In the genomic region with DNA sequence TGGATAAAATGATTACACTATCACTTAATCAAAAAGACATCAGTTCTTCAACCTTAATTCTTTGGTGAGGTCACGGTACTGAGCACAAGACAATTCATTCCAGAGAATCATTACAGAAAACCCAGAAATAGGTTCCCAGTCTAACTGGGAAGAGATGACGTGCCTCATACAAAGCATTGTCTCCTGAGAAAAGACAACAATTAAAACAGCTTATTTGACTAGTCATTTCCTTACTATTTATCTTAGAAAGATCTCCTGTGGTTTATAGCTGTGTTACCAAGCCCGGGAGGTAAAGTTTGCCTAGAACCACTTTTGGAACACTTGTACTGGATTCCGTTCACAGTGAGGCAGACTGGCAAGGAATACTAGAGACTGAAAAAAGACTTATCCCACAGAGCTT, we compare ENCODE assay signal across 9 cellular contexts. TPM values are rescaled to one million over a fixed set of nuclear protein-coding genes. Genes with fewer than 3 reads are reported as not detected.
DNase-seq lines count a peak whose midpoint lies in the region; ATAC-seq, FAIRE-seq and TF ChIP-seq lines count a peak whose summit lies in the region.
"Had no signal": no experiment of that assay in that cellular context is flagged by ENCODE, and none has a peak within 500 bp of the region (broad histone marks: within the 10 kb centered on the region; RNA-seq: fewer than 3 reads in every experiment).

No MANE protein-coding gene starts in this region.

- DNase-seq in HT1080 (ENCODE audit: low read depth) (peak; percentile 70), GM12878 (ENCODE audit: low read depth, low spot score) (no peak), NCI-H1105 treated with DMSO at 0.1 percent for 48 hours (lab: John Stamatoyannopoulos, UW) (no peak), anterior cingulate cortex (lab: John Stamatoyannopoulos, UW) (no peak)
- DNase-seq: mucosa of descending colon had no signal

- peak overlapping the region; percentile 71 for H3K4me2 ChIP-seq in GM12878 (ENCODE audit: control insufficient read depth, insufficient read depth)

- H3K27ac ChIP-seq in ACC112 (ENCODE audit: low read depth, low read length) (peak overlapping the region; percentile 88), GM12878 (ENCODE audit: control insufficient read depth, insufficient read depth) (peak overlapping the region; percentile 15; the same call in 1 of the 2 replicates), mesodermal cell (ENCODE audit: low read depth, low read length, severe bottlenecking) (peak overlapping the region; percentile 11)

- no peak for TF ChIP-seq POLR2A in GM12878 (IDR thresholded peaks at IDR 0.05; ENCODE audit: low read depth, low read length)
- no peak for TF ChIP-seq POLR2A in GM18505 (IDR thresholded peaks at IDR 0.05; ENCODE audit: borderline replicate concordance, extremely low read depth, insufficient read depth, insufficient read length)

- H3K79me2 ChIP-seq in ACC112 (ENCODE audit: control insufficient read depth, insufficient read depth, low read length, unreplicated experiment) (peaks cover 92% of the 10 kb centered on the region), GM12878 (ENCODE audit: control insufficient read depth, insufficient read depth, low read length) (peaks cover 95% of the 10 kb centered on the region)

- RAD21 ChIA-PET in GM12878 (lab: Charles Lee; ENCODE audit: unreplicated experiment) = interaction anchor here (0.6 to 2.0 kb wide), 3 partner anchors 136 to 212 kb away, joined by 3 to 7 read pairs (median 4); no protein-coding TSS in a partner anchor

- CTCF ChIA-PET in GM12878 (lab: Yijun Ruan, JAX) = interaction anchor here (1.1 to 5.1 kb wide), 7 partner anchors 19 to 219 kb away, joined by 3 to 24 read pairs (median 8); a partner anchor contains a TSS

- intact Hi-C loops in GM12878 (cut with micrococcal nuclease; ENCODE audit: unreplicated experiment) = no loop called here

- H3K27me3 ChIP-seq in ACC112 (ENCODE audit: insufficient read depth, low read length) = no peaks in the 10 kb centered on the region
- no peaks in the 10 kb centered on the region for H3K27me3 ChIP-seq in GM12878 (replicated peaks in 1 of 2; ENCODE audit: control insufficient read depth in 2 of 2, insufficient read depth in 2 of 2, low read length in 1 of 2)

- in situ Hi-C loops in GM12878 (cut with MboI) = no loop called here

- no peaks in the 10 kb centered on the region for H3K9me3 ChIP-seq in GM12878 (replicated peaks; ENCODE audit: control insufficient read depth, insufficient read depth, low read length)
- no peaks in the 10 kb centered on the region for H3K9me3 ChIP-seq in mesodermal cell (ENCODE audit: control insufficient read depth, low read length)
- H3K9me3 ChIP-seq: mucosa of descending colon had no signal

- H2AFZ ChIP-seq in ACC112 (ENCODE audit: low read length, unreplicated experiment) (no peak overlapping the region), GM12878 (ENCODE audit: control insufficient read depth, low read depth, low read length) (no peak overlapping the region)

- POLR2A ChIA-PET in GM12878 (lab: Charles Lee) = interaction anchor here (2.1 to 2.3 kb wide), 2 partner anchors 11 to 19 kb away, joined by 7 to 17 read pairs; no protein-coding TSS in a partner anchor

- H3K36me3 ChIP-seq in ACC112 (ENCODE audit: insufficient read depth, low read length) (peaks cover 9% of the 10 kb centered on the region; the same call in 1 of the 2 replicates), GM12878 (ENCODE audit: control insufficient read depth in 2 of 2, insufficient read depth in 2 of 2, low read length in 1 of 2) (peaks cover 0 to 9% of the 10 kb centered on the region in 2 experiments; a peak in 3 of 4 replicates), mesodermal cell (ENCODE audit: control insufficient read depth, insufficient read depth, low read length) (peaks cover 62% of the 10 kb centered on the region)

- no peak for TF ChIP-seq RAD21 in GM12878 (IDR thresholded peaks at IDR 0.05; ENCODE audit: insufficient read depth, low read depth, low read length)

- WGBS in GM12878 (ENCODE audit: insufficient coverage, insufficient replicate concordance, low lambda C conversion rate, missing lambda C conversion rate) = 55% methylated on average over 4 of the region's 4 CpGs
- whole genome bisulfite sequencing in mesodermal cell (ENCODE audit: insufficient coverage in 2 of 2), 2 experiments = 97 to 100% methylated on average over 4 of the region's 4 CpGs

- no peaks in the 10 kb centered on the region for H4K20me1 ChIP-seq in GM12878 (ENCODE audit: control insufficient read depth, insufficient read depth)

- no peak for FAIRE-seq in GM12878 (lab: Jason Lieb, UNC)

- H3K9ac ChIP-seq in GM12878 (ENCODE audit: control insufficient read depth, insufficient read depth, low read length) = no peak overlapping the region

- H3K4me3 ChIP-seq in ACC112 (ENCODE audit: low read depth, low read length) (peak overlapping the region; percentile 58), GM12878 (0 out of 2 replicates have a peak overlapping the region, but pooled peaks have one; percentile 53), mesodermal cell (ENCODE audit: extremely low read depth, insufficient read depth, low read length, poor library complexity, severe bottlenecking) (no peak overlapping the region)
- H3K4me3 ChIP-seq: mucosa of descending colon had no signal

- H3K4me1 ChIP-seq in ACC112 (ENCODE audit: control insufficient read depth, insufficient read depth, low read length, unreplicated experiment) (peaks cover 36% of the 10 kb centered on the region), GM12878 (ENCODE audit: control insufficient read depth, insufficient read depth, low read length) (peaks cover 13% of the 10 kb centered on the region), mesodermal cell (ENCODE audit: control insufficient read depth, insufficient read depth, low read length, poor library complexity, severe bottlenecking) (peaks cover 14% of the 10 kb centered on the region)

- SMC1A ChIA-PET in GM12878 (lab: Charles Lee; ENCODE audit: uncharacterized antibody, unreplicated experiment) = interaction anchor here (1.0 to 3.3 kb wide), 7 partner anchors 9 to 196 kb away, joined by 3 to 17 read pairs (median 5); no protein-coding TSS in a partner anchor

- no peak for TF ChIP-seq EP300 in GM12878 (IDR thresholded peaks at IDR 0.05; ENCODE audit: borderline replicate concordance in 1 of 2, control insufficient read depth in 1 of 2, low read depth in 2 of 2, low read length in 2 of 2)

- no peak for TF ChIP-seq CTCF in GM12878 (IDR thresholded peaks at IDR 0.05 in 2 of 3, conservative IDR thresholded peaks at IDR 0.05 in 1 of 3; ENCODE audit: control insufficient read depth in 2 of 3, extremely low read depth in 1 of 3, insufficient read depth in 1 of 3, low read depth in 3 of 3, low read length in 3 of 3)

- TSS peak; percentile 12 for BruUV-seq in GM12878 (replicated peaks; lab: Mats Ljungman, UMichigan)

- ATAC-seq in GM12878 (no peak), HG02970 (IDR thresholded peaks at IDR 0.05; ENCODE audit: low FRiP score, unreplicated experiment) (no peak), GM18505 (IDR thresholded peaks at IDR 0.05; ENCODE audit: unreplicated experiment) (no peak)
- ATAC-seq: mucosa of descending colon had no signal

RNA-seq across cellular contexts. Expression of a gene that starts 5.1 kb away (rescaled TPM):
- total RNA-seq in HT1080 (2014; rRNA removed; shearing (Covaris generic)) = 21.1 and 24.7 TPM in 2 replicates
- 12.6 and 18.9 TPM in 2 replicates for polyA plus RNA-seq in HT1080 (2015; cell fraction: cytosol; rRNA removed)
- 32.8 and 39.2 TPM in 2 replicates for polyA plus RNA-seq in HT1080 (2015; cell fraction: nucleus; rRNA removed)
- 61.5 and 63.1 TPM in 2 replicates for total RNA-seq in GM12878 (2013; cell fraction: nucleolus; rRNA removed)
- total RNA-seq in GM12878 (2014; rRNA removed) (28.6 and 30.1 TPM in 2 replicates), GM12878 (2014; rRNA removed; fragmentation: Illumina TruSeq; extraction: Trizol) (15.9 and 18.1 TPM in 2 replicates), GM12878 (2021) (43.9 and 44.2 TPM in 2 replicates)
- 9.3 TPM for polyA plus RNA-seq in GM12878 (2011; ENCODE audit: low read depth)
- polyA plus RNA-seq in GM12878 (2011; rRNA removed) (8.6 and 22.6 TPM in 2 replicates), GM12878 (2014; fragmentation: Illumina TruSeq; extraction: Trizol) (24.7 and 27.8 TPM in 2 replicates), GM12878 (2014; fragmentation: Nextera tagmentation; extraction: Ambion mirVana) (1 to 10 TPM; 1.3 to 2.3 TPM), GM12878 (2014; rRNA removed) (33.5 and 39.8 TPM in 2 replicates), GM12878 (2016; fragmentation: Nextera tagmentation; extraction: Ambion mirVana) (10 to 100 TPM; 10.6 to 15.3 TPM)
- polyA plus RNA-seq in GM12878 (2011; cell fraction: cytosol; rRNA removed) = 22.1 and 28.1 TPM in 2 replicates
- 65.0 and 92.9 TPM in 2 replicates for polyA plus RNA-seq in GM12878 (2011; cell fraction: nucleus; rRNA removed)
- polyA plus RNA-seq in GM12878 (2012) = 24.0 and 34.6 TPM in 2 replicates
- 23.6 and 28.7 TPM in 2 replicates for polyA minus RNA-seq in GM12878 (2011; rRNA and poly(A)+ RNA removed)
- polyA minus RNA-seq in GM12878 (2011; cell fraction: cytosol; rRNA and poly(A)+ RNA removed) = 14.8 and 15.6 TPM in 2 replicates
- 20.8 and 40.7 TPM in 2 replicates for polyA minus RNA-seq in GM12878 (2011; cell fraction: nucleus; rRNA and poly(A)+ RNA removed)
- 30.1 TPM for polyA plus RNA-seq in mesodermal cell (2013, experiment 1 of 2)
- 31.0 TPM for polyA plus RNA-seq in mesodermal cell (2013, experiment 2 of 2)

RNA-seq across cellular contexts. Expression of a gene that starts 43.4 kb away (rescaled TPM):
- 8.7 and 13.6 TPM in 2 replicates for total RNA-seq in HT1080 (2014; rRNA removed; shearing (Covaris generic))
- polyA plus RNA-seq in HT1080 (2015; cell fraction: cytosol; rRNA removed) = 7.0 and 7.8 TPM in 2 replicates
- polyA plus RNA-seq in HT1080 (2015; cell fraction: nucleus; rRNA removed) = 5.3 and 8.6 TPM in 2 replicates
- 66.0 and 68.2 TPM in 2 replicates for total RNA-seq in GM12878 (2013; cell fraction: nucleolus; rRNA removed)
- total RNA-seq in GM12878 (2014; rRNA removed) (35.3 and 37.1 TPM in 2 replicates), GM12878 (2014; rRNA removed; fragmentation: Illumina TruSeq; extraction: Trizol) (23.7 and 24.2 TPM in 2 replicates), GM12878 (2021) (27.6 and 31.3 TPM in 2 replicates)
- 3.0 TPM for polyA plus RNA-seq in GM12878 (2011; ENCODE audit: low read depth)
- polyA plus RNA-seq in GM12878 (2011; rRNA removed) (50.6 and 55.2 TPM in 2 replicates), GM12878 (2014; fragmentation: Illumina TruSeq; extraction: Trizol) (17.7 and 19.6 TPM in 2 replicates), GM12878 (2014; fragmentation: Nextera tagmentation; extraction: Ambion mirVana) (under 1 TPM in 1 of 2 experiments, not detected in 1; 0.18 TPM), GM12878 (2014; rRNA removed) (37.7 and 38.8 TPM in 2 replicates), GM12878 (2016; fragmentation: Nextera tagmentation; extraction: Ambion mirVana) (10 to 100 TPM; 28.7 to 35.5 TPM)
- polyA plus RNA-seq in GM12878 (2011; cell fraction: cytosol; rRNA removed) = 70.4 and 81.7 TPM in 2 replicates
- polyA plus RNA-seq in GM12878 (2011; cell fraction: nucleus; rRNA removed) = 47.5 and 49.0 TPM in 2 replicates
- 7.6 and 12.3 TPM in 2 replicates for polyA plus RNA-seq in GM12878 (2012)
- polyA minus RNA-seq in GM12878 (2011; rRNA and poly(A)+ RNA removed) = 39.0 and 44.2 TPM in 2 replicates
- 14.3 and 16.6 TPM in 2 replicates for polyA minus RNA-seq in GM12878 (2011; cell fraction: cytosol; rRNA and poly(A)+ RNA removed)
- polyA minus RNA-seq in GM12878 (2011; cell fraction: nucleus; rRNA and poly(A)+ RNA removed) = 16.2 and 21.1 TPM in 2 replicates
- polyA plus RNA-seq in mesodermal cell (2013, experiment 1 of 2) = 11.0 TPM
- polyA plus RNA-seq in mesodermal cell (2013, experiment 2 of 2) = 8.4 TPM

RNA-seq across cellular contexts. Expression of a gene that starts 48.7 kb away (rescaled TPM):
- total RNA-seq in HT1080 (2014; rRNA removed; shearing (Covaris generic)) = 23.4 and 28.1 TPM in 2 replicates
- 46.8 and 46.9 TPM in 2 replicates for polyA plus RNA-seq in HT1080 (2015; cell fraction: cytosol; rRNA removed)
- 31.1 and 33.8 TPM in 2 replicates for polyA plus RNA-seq in HT1080 (2015; cell fraction: nucleus; rRNA removed)
- 29.2 and 39.1 TPM in 2 replicates for total RNA-seq in GM12878 (2013; cell fraction: nucleolus; rRNA removed)
- 79.0 and 79.6 TPM in 2 replicates for total RNA-seq in GM12878 (2014; rRNA removed)
- 72.0 and 72.5 TPM in 2 replicates for total RNA-seq in GM12878 (2014; rRNA removed; fragmentation: Illumina TruSeq; extraction: Trizol)
- total RNA-seq in GM12878 (2021) = 291 and 302 TPM in 2 replicates
- 30.4 TPM for polyA plus RNA-seq in GM12878 (2011; ENCODE audit: low read depth)
- polyA plus RNA-seq in GM12878 (2011; rRNA removed) = 90.1 and 150 TPM in 2 replicates
- polyA plus RNA-seq in GM12878 (2011; cell fraction: cytosol; rRNA removed) = 162 and 176 TPM in 2 replicates
- 153 and 169 TPM in 2 replicates for polyA plus RNA-seq in GM12878 (2011; cell fraction: nucleus; rRNA removed)
- 59.9 and 65.4 TPM in 2 replicates for polyA plus RNA-seq in GM12878 (2012)
- 75.3 and 147 TPM in 2 replicates for polyA plus RNA-seq in GM12878 (2014; fragmentation: Illumina TruSeq; extraction: Trizol)
- 100 to 1,000 TPM in 1 of 2 experiments, 10 to 100 TPM in 1; 56.8 to 121 TPM for polyA plus RNA-seq in GM12878 (2014; fragmentation: Nextera tagmentation; extraction: Ambion mirVana)
- 150 and 154 TPM in 2 replicates for polyA plus RNA-seq in GM12878 (2014; rRNA removed)
- polyA plus RNA-seq in GM12878 (2016; fragmentation: Nextera tagmentation; extraction: Ambion mirVana) = 100 to 1,000 TPM; 237 to 251 TPM
- 172 and 176 TPM in 2 replicates for polyA minus RNA-seq in GM12878 (2011; rRNA and poly(A)+ RNA removed)
- 71.6 and 96.9 TPM in 2 replicates for polyA minus RNA-seq in GM12878 (2011; cell fraction: cytosol; rRNA and poly(A)+ RNA removed)
- polyA minus RNA-seq in GM12878 (2011; cell fraction: nucleus; rRNA and poly(A)+ RNA removed) = 19.0 and 28.4 TPM in 2 replicates
- polyA plus RNA-seq in mesodermal cell (2013, experiment 1 of 2) = 113 TPM
- 99.1 TPM for polyA plus RNA-seq in mesodermal cell (2013, experiment 2 of 2)

RNA-seq across cellular contexts. Expression of a gene that starts 59.6 kb away (rescaled TPM):
- total RNA-seq in HT1080 (2014; rRNA removed; shearing (Covaris generic)) = not detected in 2 replicates
- 0.40 TPM in 1 of 2 replicates, not detected in the other for polyA plus RNA-seq in HT1080 (2015; cell fraction: cytosol; rRNA removed)
- 0.05 TPM in 1 of 2 replicates, not detected in the other for polyA plus RNA-seq in HT1080 (2015; cell fraction: nucleus; rRNA removed)
- total RNA-seq in GM12878 (2013; cell fraction: nucleolus; rRNA removed) = not detected in 2 replicates
- total RNA-seq in GM12878 (2014; rRNA removed) = not detected in 2 replicates
- total RNA-seq in GM12878 (2014; rRNA removed; fragmentation: Illumina TruSeq; extraction: Trizol) = not detected in 2 replicates
- not detected in 2 replicates for total RNA-seq in GM12878 (2021)
- polyA plus RNA-seq in GM12878 (2011; ENCODE audit: low read depth) = 0.33 TPM
- not detected in 2 replicates for polyA plus RNA-seq in GM12878 (2011; rRNA removed)
- polyA plus RNA-seq in GM12878 (2011; cell fraction: cytosol; rRNA removed) = not detected in 2 replicates
- not detected in 2 replicates for polyA plus RNA-seq in GM12878 (2011; cell fraction: nucleus; rRNA removed)
- polyA plus RNA-seq in GM12878 (2012) = 0.24 and 0.58 TPM in 2 replicates
- 0.09 TPM in 1 of 2 replicates, not detected in the other for polyA plus RNA-seq in GM12878 (2014; fragmentation: Illumina TruSeq; extraction: Trizol)
- under 1 TPM; 0.05 to 0.24 TPM for polyA plus RNA-seq in GM12878 (2014; fragmentation: Nextera tagmentation; extraction: Ambion mirVana)
- 0.09 and 0.23 TPM in 2 replicates for polyA plus RNA-seq in GM12878 (2014; rRNA removed)
- under 1 TPM; 0.36 to 0.87 TPM for polyA plus RNA-seq in GM12878 (2016; fragmentation: Nextera tagmentation; extraction: Ambion mirVana)
- polyA minus RNA-seq in GM12878 (2011; rRNA and poly(A)+ RNA removed) = not detected in 2 replicates
- polyA minus RNA-seq in GM12878 (2011; cell fraction: cytosol; rRNA and poly(A)+ RNA removed) = not detected in 2 replicates
- not detected in 2 replicates for polyA minus RNA-seq in GM12878 (2011; cell fraction: nucleus; rRNA and poly(A)+ RNA removed)
- 0.81 TPM for polyA plus RNA-seq in mesodermal cell (2013, experiment 1 of 2)
- 0.35 TPM for polyA plus RNA-seq in mesodermal cell (2013, experiment 2 of 2)

Comparison
In these comparisons a context has a peak if more than half of its experiments do, and no peak if none do; other contexts are left out.
1. H3K27ac ChIP-seq: peak in every context shown above with its lines; median percentile 88 in ACC112; 15 in GM12878; 11 in mesodermal cell.